9 cellular contexts compared by ENCODE assay signal in genomic region chr19:1411255-1412191, GRCh38. TPM values are rescaled to one million over a fixed set of nuclear protein-coding genes. Genes with fewer than 3 reads are reported as not detected.
A peak's percentile ranks its signal among the peaks of the same experiment; 100 is the strongest.
DNase-seq lines count a peak whose midpoint lies in the region; ATAC-seq and TF ChIP-seq lines count a peak whose summit lies in the region.
"Had no signal": no experiment of that assay in that cellular context is flagged by ENCODE, and none has a peak within 500 bp of the region (broad histone marks: within the 10 kb centered on the region; RNA-seq: fewer than 3 reads in every experiment).

No MANE protein-coding gene starts in this region.

- H3K9me2 ChIP-seq in SK-N-SH (no peaks in the 10 kb centered on the region), MM.1S (replicated peaks; ENCODE audit: insufficient read depth, low read length) (no peaks in the 10 kb centered on the region)

- peak overlapping the region; percentile 96 for H3K4me3 Mint-ChIP-seq in CD4-positive, alpha-beta T cell
- peak overlapping the region; percentile 97 for H3K4me3 Mint-ChIP-seq in neural progenitor cell

- CTCF ChIA-PET in CD4-positive, alpha-beta T cell (lab: Charles Lee) = no interaction called here
- CTCF ChIA-PET in RWPE1 (lab: Yijun Ruan, JAX) (interaction anchor here (0.6 kb wide), 2 partner anchors 13 to 33 kb away, joined by 3 read pairs; no protein-coding TSS in a partner anchor), SK-N-SH (lab: Yijun Ruan, JAX) (interaction anchor here (2.8 kb wide), 1 partner anchor 33 kb away, joined by 13 read pairs; no protein-coding TSS in a partner anchor)

- intact Hi-C loops in CD4-positive, alpha-beta T cell (cut with DNase I, micrococcal nuclease) = no loop called here
- intact Hi-C loops in esophagus squamous epithelium (cut with DNase I) = no loop called here

- no peak for TF ChIP-seq RAD21 in SK-N-SH (IDR thresholded peaks at IDR 0.05; ENCODE audit: low read length)

- H3K4me1 ChIP-seq in esophagus squamous epithelium = peaks cover 73 to 87% (median 77%) of the 10 kb centered on the region in 3 donors
- peaks cover 23% of the 10 kb centered on the region for H3K4me1 ChIP-seq in neural progenitor cell
- H3K4me1 ChIP-seq in SK-N-SH (ENCODE audit: control insufficient read depth in 1 of 2, insufficient read depth in 2 of 2, low read depth in 1 of 2, low read length in 1 of 2) = peaks cover 14 to 28% of the 10 kb centered on the region in 2 experiments; a peak in 3 of 4 replicates
- H3K4me1 ChIP-seq in MM.1S (ENCODE audit: low read length) = peaks cover 49% of the 10 kb centered on the region

- no peak for TF ChIP-seq CTCF in CD4-positive, alpha-beta T cell (IDR thresholded peaks at IDR 0.05)
- TF ChIP-seq CTCF in RWPE1 (conservative IDR thresholded peaks at IDR 0.05; ENCODE audit: low read depth) = no peak
- no peak for TF ChIP-seq CTCF in esophagus squamous epithelium (IDR thresholded peaks at IDR 0.05)
- no peak for TF ChIP-seq CTCF in neural progenitor cell (IDR thresholded peaks at IDR 0.05)
- TF ChIP-seq CTCF in SK-N-SH (IDR thresholded peaks at IDR 0.05) = no peak
- TF ChIP-seq CTCF in MM.1S (IDR thresholded peaks at IDR 0.05; ENCODE audit: low read length) = no peak

- H3K4me1 Mint-ChIP-seq in CD4-positive, alpha-beta T cell (ENCODE audit: low read depth) = peaks cover 67% of the 10 kb centered on the region
- H3K4me1 Mint-ChIP-seq in neural progenitor cell = peaks cover 47% of the 10 kb centered on the region

- H3K27me3 ChIP-seq in CD4-positive, alpha-beta T cell (ENCODE audit: control insufficient read depth, insufficient read depth, low read length) = no peaks in the 10 kb centered on the region
- no peaks in the 10 kb centered on the region for H3K27me3 ChIP-seq in esophagus squamous epithelium
- no peaks in the 10 kb centered on the region for H3K27me3 ChIP-seq in neural progenitor cell
- H3K27me3 ChIP-seq in SK-N-SH (ENCODE audit: insufficient read depth) = no peaks in the 10 kb centered on the region
- no peaks in the 10 kb centered on the region for H3K27me3 ChIP-seq in MM.1S (replicated peaks; ENCODE audit: insufficient read depth, low read length)
- H3K27me3 ChIP-seq: ovary had no signal

- H3K4me2 ChIP-seq in neural progenitor cell (no peak overlapping the region), SK-N-SH (no peak overlapping the region), MM.1S (ENCODE audit: low read depth, low read length) (no peak overlapping the region)

- WGBS in esophagus squamous epithelium, 2 donors = 65 to 73% methylated on average over 2 to 16 of the region's 29 CpGs
- 92% methylated on average over 20 of the region's 29 CpGs for WGBS in SK-N-SH (ENCODE audit: low lambda C conversion rate)

- H3F3A ChIP-seq in neural progenitor cell (ENCODE audit: low read depth) = peaks cover 28% of the 10 kb centered on the region
- H3F3A ChIP-seq in SK-N-SH (replicated peaks; ENCODE audit: insufficient read depth) = peaks cover 1% of the 10 kb centered on the region
- peaks cover 29% of the 10 kb centered on the region for H3F3A ChIP-seq in MM.1S (ENCODE audit: insufficient read depth, low read length)

- H3K4me3 ChIP-seq in esophagus squamous epithelium = peak overlapping the region in 1 of 4 donors; percentile 25
- no peak overlapping the region for H3K4me3 ChIP-seq in neural progenitor cell
- no peak overlapping the region for H3K4me3 ChIP-seq in SK-N-SH (ENCODE audit: low read depth in 2 of 2, low read length in 1 of 2)
- no peak overlapping the region for H3K4me3 ChIP-seq in MM.1S (ENCODE audit: low read length)
- H3K4me3 ChIP-seq: ovary had no signal

- H3K9me3 Mint-ChIP-seq in CD4-positive, alpha-beta T cell = no peaks in the 10 kb centered on the region
- no peaks in the 10 kb centered on the region for H3K9me3 Mint-ChIP-seq in neural progenitor cell

- no peak for TF ChIP-seq POLR2A in esophagus squamous epithelium (IDR thresholded peaks at IDR 0.05)

- POLR2A ChIA-PET in CD4-positive, alpha-beta T cell (lab: Charles Lee) = no interaction called here
- POLR2A ChIA-PET in RWPE1 (lab: Yijun Ruan, JAX; ENCODE audit: low non-redundant PET) (interaction anchor here (0.6 kb wide), 1 partner anchor 45 kb away, joined by 3 read pairs; no protein-coding TSS in a partner anchor), SK-N-SH (lab: Yijun Ruan, JAX) (interaction anchor here (0.9 kb wide), 1 partner anchor 136 kb away, joined by 3 read pairs; the partner anchor contains the start of gene FAM174C)

- no peak for ATAC-seq in CD4-positive, alpha-beta T cell (ENCODE audit: poor library complexity)
- ATAC-seq in HG02759 (IDR thresholded peaks at IDR 0.05; ENCODE audit: unreplicated experiment) = no peak

- no peaks in the 10 kb centered on the region for H3K9me3 ChIP-seq in CD4-positive, alpha-beta T cell (ENCODE audit: control insufficient read depth, low read length)
- no peaks in the 10 kb centered on the region for H3K9me3 ChIP-seq in esophagus squamous epithelium
- H3K9me3 ChIP-seq in neural progenitor cell (ENCODE audit: low read depth) = no peaks in the 10 kb centered on the region
- H3K9me3 ChIP-seq in SK-N-SH = no peaks in the 10 kb centered on the region
- no peaks in the 10 kb centered on the region for H3K9me3 ChIP-seq in MM.1S (replicated peaks; ENCODE audit: insufficient read depth, low read length)
- H3K9me3 ChIP-seq: ovary had no signal

- peak overlapping the region; percentile 30 for H3K27ac ChIP-seq in CD4-positive, alpha-beta T cell (ENCODE audit: low read depth, low read length)
- H3K27ac ChIP-seq in RWPE1 (peak overlapping the region; percentile 96), esophagus squamous epithelium (peak overlapping the region; percentile 57 to 100 (median 98)), neural progenitor cell (no peak overlapping the region), SK-N-SH (ENCODE audit: low read depth in 2 of 2, low read length in 1 of 2) (no peak overlapping the region; a peak in 1 of 4 replicates), MM.1S (ENCODE audit: low read length) (no peak overlapping the region)
- H3K27ac ChIP-seq: ovary had no signal

- H3K36me3 Mint-ChIP-seq in CD4-positive, alpha-beta T cell (ENCODE audit: low read depth) = peaks cover 55% of the 10 kb centered on the region
- H3K36me3 Mint-ChIP-seq in neural progenitor cell = peaks cover 9% of the 10 kb centered on the region

- H2AFZ ChIP-seq in neural progenitor cell (replicated peaks) (no peak overlapping the region), SK-N-SH (ENCODE audit: low read depth) (no peak overlapping the region), MM.1S (ENCODE audit: low read length) (no peak overlapping the region)

- H4K20me1 ChIP-seq in neural progenitor cell (ENCODE audit: low read depth) (peaks cover 87% of the 10 kb centered on the region), SK-N-SH (ENCODE audit: insufficient read depth) (peaks cover 79% of the 10 kb centered on the region), MM.1S (ENCODE audit: insufficient read depth, low read length) (peaks cover 75% of the 10 kb centered on the region)

- H3K79me2 ChIP-seq in neural progenitor cell (ENCODE audit: low read depth) (peaks cover 90% of the 10 kb centered on the region), SK-N-SH (ENCODE audit: insufficient read depth) (peaks cover 89% of the 10 kb centered on the region), MM.1S (ENCODE audit: low read length) (peaks cover 87% of the 10 kb centered on the region)

- H3K27me3 Mint-ChIP-seq in CD4-positive, alpha-beta T cell = no peaks in the 10 kb centered on the region
- peaks cover 2% of the 10 kb centered on the region for H3K27me3 Mint-ChIP-seq in neural progenitor cell (ENCODE audit: insufficient read depth, low read depth)

- DNase-seq in CD4-positive, alpha-beta T cell = peak in 2 of 10 experiments; percentile 15 to 37
- DNase-seq in RWPE1 (ENCODE audit: low spot score) = no peak
- DNase-seq in esophagus squamous epithelium (lab: John Stamatoyannopoulos, UW) = no peak
- DNase-seq in neural progenitor cell (ENCODE audit: low spot score) = no peak
- no peak for DNase-seq in SW 1271 (lab: John Stamatoyannopoulos, UW)
- no peak for DNase-seq in SK-N-SH
- DNase-seq in MM.1S = no peak

- H3K9ac ChIP-seq in neural progenitor cell = peak overlapping the region; percentile 11
- no peak overlapping the region for H3K9ac ChIP-seq in SK-N-SH
- H3K9ac ChIP-seq in MM.1S (ENCODE audit: low read length) = no peak overlapping the region

- TF ChIP-seq EP300 in SK-N-SH (IDR thresholded peaks at IDR 0.05; ENCODE audit: borderline replicate concordance in 1 of 2, low read depth in 1 of 2, low read length in 1 of 2) = no peak

- peak overlapping the region; percentile 97 for H3K27ac Mint-ChIP-seq in CD4-positive, alpha-beta T cell
- no peak overlapping the region for H3K27ac Mint-ChIP-seq in neural progenitor cell

- H3K36me3 ChIP-seq in esophagus squamous epithelium (peaks cover 0 to 21% (median 0%) of the 10 kb centered on the region in 3 donors), neural progenitor cell (no peaks in the 10 kb centered on the region), SK-N-SH (replicated peaks in 1 of 2; ENCODE audit: control insufficient read depth in 1 of 2, insufficient read depth in 2 of 2, low read length in 1 of 2) (peaks cover 0 to 14% of the 10 kb centered on the region in 2 experiments), MM.1S (replicated peaks; ENCODE audit: insufficient read depth, low read length) (peaks cover 18% of the 10 kb centered on the region; the same call in 1 of the 2 replicates)
- H3K36me3 ChIP-seq: ovary had no signal

RNA-seq across cellular contexts. Expression of gene DAZAP1, which starts 4.1 kb away (rescaled TPM):
- total RNA-seq in CD4-positive, alpha-beta T cell = 100 to 1,000 TPM; 128 to 133 TPM
- 10 to 100 TPM; 60.2 to 76.0 (median 69.0) TPM for total RNA-seq in esophagus squamous epithelium
- 107 and 121 TPM in 2 replicates for total RNA-seq in neural progenitor cell (ENCODE audit: low replicate concordance)
- polyA plus RNA-seq in SK-N-SH (2012; rRNA removed) = 43.8 and 54.3 TPM in 2 replicates
- polyA plus RNA-seq in SK-N-SH (2012; cell fraction: cytosol; rRNA removed) = 41.8 and 45.0 TPM in 2 replicates
- polyA plus RNA-seq in SK-N-SH (2012; cell fraction: nucleus; rRNA removed) = 102 and 111 TPM in 2 replicates

RNA-seq across cellular contexts. Expression of gene GAMT, which starts 10.2 kb away (rescaled TPM):
- total RNA-seq in CD4-positive, alpha-beta T cell = 10 to 100 TPM; 11.0 to 13.0 TPM
- total RNA-seq in esophagus squamous epithelium = 10 to 100 TPM in 3 of 4 donors, 1 to 10 TPM in 1; 2.4 to 40.0 (median 13.1) TPM
- 13.8 and 53.7 TPM in 2 replicates for total RNA-seq in neural progenitor cell (ENCODE audit: low replicate concordance)
- 76.5 and 85.3 TPM in 2 replicates for polyA plus RNA-seq in SK-N-SH (2012; rRNA removed)
- polyA plus RNA-seq in SK-N-SH (2012; cell fraction: cytosol; rRNA removed) = 32.5 and 58.6 TPM in 2 replicates
- polyA plus RNA-seq in SK-N-SH (2012; cell fraction: nucleus; rRNA removed) = 41.2 and 45.7 TPM in 2 replicates

RNA-seq across cellular contexts. Expression of gene RPS15, which starts 26.7 kb away (rescaled TPM):
- 1,000 to 10,000 TPM; 2,193 to 2,200 TPM for total RNA-seq in CD4-positive, alpha-beta T cell
- 1,000 to 10,000 TPM; 2,502 to 3,774 (median 3,129) TPM for total RNA-seq in esophagus squamous epithelium
- 1,918 and 2,648 TPM in 2 replicates for total RNA-seq in neural progenitor cell (ENCODE audit: low replicate concordance)
- polyA plus RNA-seq in SK-N-SH (2012; rRNA removed) = 2,836 and 3,749 TPM in 2 replicates
- polyA plus RNA-seq in SK-N-SH (2012; cell fraction: cytosol; rRNA removed) = 2,019 and 3,381 TPM in 2 replicates
- polyA plus RNA-seq in SK-N-SH (2012; cell fraction: nucleus; rRNA removed) = 943 and 2,115 TPM in 2 replicates

RNA-seq across cellular contexts. Expression of gene NDUFS7, which starts 27.8 kb away (rescaled TPM):
- 10 to 100 TPM; 40.0 to 42.6 TPM for total RNA-seq in CD4-positive, alpha-beta T cell
- 100 to 1,000 TPM; 124 to 191 (median 165) TPM for total RNA-seq in esophagus squamous epithelium
- 15.4 and 69.3 TPM in 2 replicates for total RNA-seq in neural progenitor cell (ENCODE audit: low replicate concordance)
- polyA plus RNA-seq in SK-N-SH (2012; rRNA removed) = 52.5 and 66.4 TPM in 2 replicates
- polyA plus RNA-seq in SK-N-SH (2012; cell fraction: cytosol; rRNA removed) = 22.6 and 43.2 TPM in 2 replicates
- 49.8 and 83.8 TPM in 2 replicates for polyA plus RNA-seq in SK-N-SH (2012; cell fraction: nucleus; rRNA removed)

RNA-seq across cellular contexts. Expression of gene APC2, which starts 38.4 kb away (rescaled TPM):
- total RNA-seq in CD4-positive, alpha-beta T cell = under 1 TPM; 0.20 to 0.30 TPM
- total RNA-seq in esophagus squamous epithelium (under 1 TPM in 1 of 4 donors, not detected in 3; under 0.01 TPM), neural progenitor cell (ENCODE audit: low replicate concordance) (1.3 and 12.2 TPM in 2 replicates)
- 1.3 and 1.8 TPM in 2 replicates for polyA plus RNA-seq in SK-N-SH (2012; rRNA removed)
- 0.59 and 1.3 TPM in 2 replicates for polyA plus RNA-seq in SK-N-SH (2012; cell fraction: cytosol; rRNA removed)
- 4.1 and 5.2 TPM in 2 replicates for polyA plus RNA-seq in SK-N-SH (2012; cell fraction: nucleus; rRNA removed)

Comparison
In these comparisons a context has a peak if more than half of its experiments do, and no peak if none do; other contexts are left out.
1. H3K27ac ChIP-seq: peak in CD4-positive, alpha-beta T cell (single experiment), RWPE1 (single experiment) and esophagus squamous epithelium (4 of 4); none in neural progenitor cell (single experiment), SK-N-SH (0 of 2) and MM.1S (single experiment).